In genomic region chr18:12928149-12928548, GRCh38 we compare ENCODE assay signal across 27 cellular contexts.
"Had no signal": no experiment of that assay in that cellular context is flagged by ENCODE, and none has a peak within 500 bp of the region (broad histone marks: within the 10 kb centered on the region; RNA-seq: fewer than 3 reads in every experiment).

No MANE protein-coding gene starts in this region.

- ATAC-seq: effector memory CD8-positive, alpha-beta T cell; esophagus mucosa; gastrocnemius medialis; heart right ventricle; left cardiac atrium; left lung; left ventricle myocardium superior; lower lobe of right lung; mucosa of descending colon; naive thymus-derived CD8-positive, alpha-beta T cell had no signal

- FAIRE-seq: endometrium, islet of Langerhans, keratinocyte had no signal

- H3K27me3 Mint-ChIP-seq: dendritic cell treated with granulocyte-macrophage colony-stimulating factor and Interleukin-4, amounts not matched to agents 40 ng/mL and 50 ng/mL, for 4 days; effector memory CD8-positive, alpha-beta T cell; naive B cell; naive thymus-derived CD8-positive, alpha-beta T cell had no signal

- DNase-seq: colonic mucosa; cortex of kidney; effector CD8-positive, alpha-beta T cell; effector memory CD8-positive, alpha-beta T cell; endodermal cell; erythroblast; esophagus squamous epithelium; foreskin melanocyte; gastrocnemius medialis; glutamatergic neuron; heart right ventricle; hypothalamus; left cardiac atrium; left lung; left ventricle myocardium superior; lower lobe of right lung; mesenchymal stem cell; mucosa of descending colon; naive B cell; naive thymus-derived CD8-positive, alpha-beta T cell had no signal

- H3K27ac ChIP-seq: colonic mucosa, epithelial cell of prostate, esophagus squamous epithelium, gastrocnemius medialis, heart right ventricle, left lung, lower lobe of right lung had no signal

- H3K9me3 ChIP-seq: colonic mucosa, esophagus squamous epithelium, gastrocnemius medialis, heart right ventricle, left lung, lower lobe of right lung, mucosa of descending colon had no signal

- H3K9me3 Mint-ChIP-seq: dendritic cell treated with granulocyte-macrophage colony-stimulating factor and Interleukin-4, amounts not matched to agents 40 ng/mL and 50 ng/mL, for 4 days; effector memory CD8-positive, alpha-beta T cell; endodermal cell; mesothelial cell of epicardium; naive B cell; naive thymus-derived CD8-positive, alpha-beta T cell had no signal

- H3K4me3 Mint-ChIP-seq: dendritic cell treated with granulocyte-macrophage colony-stimulating factor and Interleukin-4, amounts not matched to agents 40 ng/mL and 50 ng/mL, for 4 days; effector memory CD8-positive, alpha-beta T cell; endodermal cell; mesothelial cell of epicardium; naive thymus-derived CD8-positive, alpha-beta T cell had no signal

- H3K4me1 ChIP-seq: colonic mucosa, gastrocnemius medialis, heart right ventricle, left lung, lower lobe of right lung had no signal

- H3K27me3 ChIP-seq: colonic mucosa, gastrocnemius medialis, heart right ventricle, left lung had no signal

- H3K36me3 Mint-ChIP-seq: mesothelial cell of epicardium; naive B cell; naive thymus-derived CD8-positive, alpha-beta T cell had no signal

- H3K4me3 ChIP-seq: colonic mucosa, esophagus squamous epithelium, gastrocnemius medialis, heart right ventricle, left lung, lower lobe of right lung, mucosa of descending colon had no signal

- H3K4me1 Mint-ChIP-seq: naive B cell had no signal

- H3K27ac Mint-ChIP-seq: dendritic cell treated with granulocyte-macrophage colony-stimulating factor and Interleukin-4, amounts not matched to agents 40 ng/mL and 50 ng/mL, for 4 days; effector memory CD8-positive, alpha-beta T cell; endodermal cell; mesothelial cell of epicardium; naive thymus-derived CD8-positive, alpha-beta T cell had no signal

- H3K36me3 ChIP-seq: colonic mucosa, esophagus squamous epithelium, gastrocnemius medialis, heart right ventricle, left lung, lower lobe of right lung had no signal
